Comparison of ENCODE assay signal across 28 cellular contexts in the genomic region with DNA sequence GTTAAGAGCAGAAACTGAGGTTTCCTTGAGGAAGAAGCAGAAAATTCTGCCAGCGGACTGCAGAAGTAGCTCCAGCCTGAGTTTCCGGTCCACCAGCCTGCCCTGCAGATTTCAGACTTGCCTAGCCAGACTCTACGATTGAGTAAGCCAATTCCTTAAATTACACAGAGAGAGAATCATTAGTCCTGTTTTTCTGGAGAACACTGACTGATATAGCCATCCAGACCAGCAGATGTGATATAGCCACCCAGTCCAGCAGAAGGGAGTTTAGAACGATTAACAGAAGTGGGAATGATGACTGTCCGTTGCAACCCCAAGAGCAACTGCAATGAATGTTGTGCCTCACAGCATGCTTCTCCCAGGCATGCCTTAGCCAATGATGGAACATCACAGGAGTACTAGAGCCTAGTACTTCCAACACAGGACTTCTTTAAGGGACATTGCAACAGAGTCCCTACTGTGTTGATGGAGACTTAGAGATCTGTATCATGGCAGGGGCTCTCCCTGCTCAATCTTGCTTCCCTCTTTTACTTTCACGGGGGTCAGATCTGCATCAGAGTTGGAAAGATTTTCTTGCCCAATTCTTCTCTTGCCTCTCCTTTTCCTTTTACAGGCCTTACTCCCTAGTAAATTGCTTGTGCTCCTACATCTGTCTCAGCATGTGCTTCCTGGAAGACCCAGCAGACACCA.
DNase-seq lines count a peak whose midpoint lies in the region; ATAC-seq, FAIRE-seq and TF ChIP-seq lines count a peak whose summit lies in the region.
"Had no signal": no experiment of that assay in that cellular context is flagged by ENCODE, and none has a peak within 500 bp of the region (broad histone marks: within the 10 kb centered on the region; RNA-seq: fewer than 3 reads in every experiment).

No MANE protein-coding gene starts in this region.

- H4K5ac ChIP-seq in H1 (ENCODE audit: insufficient read length, low read depth, low read length): no peak overlapping the region
- no peak overlapping the region for H4K5ac ChIP-seq in H9 (ENCODE audit: insufficient read length, low read depth, low read length)

- no peak overlapping the region for H2AFZ ChIP-seq in H1 (ENCODE audit: low read length)
- no peak overlapping the region for H2AFZ ChIP-seq in H9 (ENCODE audit: low read length)

- H4K91ac ChIP-seq in H1 (replicated peaks; ENCODE audit: insufficient read length, low read length) (no peak overlapping the region), H9 (ENCODE audit: insufficient read length, low read depth, low read length) (no peak overlapping the region)

- H3K23me2 ChIP-seq in H1 (ENCODE audit: low read depth, low read length) (no peaks in the 10 kb centered on the region), H9 (ENCODE audit: insufficient read length, low read depth, low read length, poor library complexity, severe bottlenecking) (no peaks in the 10 kb centered on the region)

- no peak overlapping the region for H3K27ac Mint-ChIP-seq in H9
- H3K27ac Mint-ChIP-seq: activated naive CD4-positive, alpha-beta T cell treated with anti-CD3 and anti-CD28 coated beads, Interleukin-2, amount 50 U/mL, for 72 hours; nephron; T-cell; type B pancreatic cell had no signal

- H3K4me1 ChIP-seq in H1 (replicated peaks in 1 of 4; ENCODE audit: control insufficient read depth in 3 of 4, insufficient read depth in 4 of 4, low read length in 3 of 4): no peaks in the 10 kb centered on the region
- H3K4me1 ChIP-seq in H9 (ENCODE audit: insufficient read depth, low read length): no peaks in the 10 kb centered on the region
- H3K4me1 ChIP-seq: ascending aorta, BE2C had no signal

- no peak for TF ChIP-seq EP300 in H1 (IDR thresholded peaks at IDR 0.05; ENCODE audit: borderline replicate concordance in 1 of 2, low read depth in 2 of 2, low read length in 2 of 2)

- H3K14ac ChIP-seq in H1 (ENCODE audit: insufficient read length) (no peak overlapping the region), H9 (ENCODE audit: insufficient read depth, low read length) (no peak overlapping the region)

- H2AK5ac ChIP-seq in H1 (ENCODE audit: low read depth, low read length) (no peak overlapping the region), H9 (ENCODE audit: insufficient read length, low read length) (no peak overlapping the region)

- H2BK12ac ChIP-seq in H1 (ENCODE audit: low read depth, low read length) (no peak overlapping the region), H9 (ENCODE audit: insufficient read length, low read depth, low read length) (no peak overlapping the region)

- peak; percentile 71 for ATAC-seq in GM21447 (IDR thresholded peaks at IDR 0.05; ENCODE audit: unreplicated experiment)
- ATAC-seq in HG02885 (IDR thresholded peaks at IDR 0.05; ENCODE audit: poor library complexity, unreplicated experiment): peak; percentile 58
- ATAC-seq: activated naive CD4-positive, alpha-beta T cell treated with anti-CD3 and anti-CD28 coated beads, Interleukin-2, amount 50 U/mL, for 72 hours; HepG2; right cardiac atrium; T-cell had no signal

- H3K27me3 ChIP-seq in H1 (replicated peaks in 1 of 4; ENCODE audit: control insufficient read depth in 3 of 4, extremely low read depth in 1 of 4, insufficient read depth in 3 of 4, low read length in 3 of 4) (no peaks in the 10 kb centered on the region), H9 (ENCODE audit: insufficient read depth, low read length) (no peaks in the 10 kb centered on the region)
- H3K27me3 ChIP-seq: ascending aorta, BE2C, ovary had no signal

- H3K4me1 Mint-ChIP-seq in H9: no peaks in the 10 kb centered on the region; a peak in 1 of 4 replicates
- H3K4me1 Mint-ChIP-seq: nephron had no signal

- TF ChIP-seq POLR2A in H1 (IDR thresholded peaks at IDR 0.05; ENCODE audit: control extremely low read depth in 1 of 2, low read depth in 2 of 2, low read length in 2 of 2): no peak

- H3K4me2 ChIP-seq in H1 (ENCODE audit: insufficient read depth in 1 of 2, low read depth in 2 of 2, low read length in 2 of 2) (no peak overlapping the region), H9 (ENCODE audit: insufficient read depth, insufficient read length, low read length) (no peak overlapping the region)

- no peak overlapping the region for H3K27ac ChIP-seq in H1 (ENCODE audit: low read depth, low read length)
- no peak overlapping the region for H3K27ac ChIP-seq in H9 (ENCODE audit: insufficient read length, low read depth, low read length)
- H3K27ac ChIP-seq: ascending aorta, HL-60, ovary had no signal

- H4K8ac ChIP-seq in H1 (ENCODE audit: extremely low read depth, insufficient read depth, low read length): no peak overlapping the region
- no peak overlapping the region for H4K8ac ChIP-seq in H9 (replicated peaks; ENCODE audit: insufficient read length, low read depth, low read length)

- no peaks in the 10 kb centered on the region for H3K36me3 ChIP-seq in H1 (ENCODE audit: control insufficient read depth in 2 of 4, insufficient read depth in 4 of 4, low read length in 3 of 4)
- H3K36me3 ChIP-seq: ascending aorta, BE2C, ovary had no signal

- no peak overlapping the region for H2BK20ac ChIP-seq in H1 (ENCODE audit: low read length)
- H2BK20ac ChIP-seq in H9 (ENCODE audit: low read depth, low read length, poor library complexity, severe bottlenecking): no peak overlapping the region

- no peak overlapping the region for H3K4me3 ChIP-seq in H1 (ENCODE audit: extremely low read depth in 1 of 4, insufficient read depth in 2 of 4, low read depth in 3 of 4, low read length in 4 of 4)
- H3K4me3 ChIP-seq: ascending aorta, ovary had no signal

- H3K9me3 ChIP-seq in H1 (ENCODE audit: insufficient read depth in 2 of 2, low read depth in 1 of 2, low read length in 1 of 2): no peaks in the 10 kb centered on the region; a peak in 2 of 4 replicates
- no peaks in the 10 kb centered on the region for H3K9me3 ChIP-seq in H9 (ENCODE audit: control insufficient read depth, low read depth, low read length)
- H3K9me3 ChIP-seq: ascending aorta, ovary had no signal

- H3K23ac ChIP-seq in H1 (ENCODE audit: insufficient read length) (no peak overlapping the region), H9 (ENCODE audit: insufficient read length, low read depth, low read length) (no peak overlapping the region)

- TF ChIP-seq RAD21 in H1 (IDR thresholded peaks at IDR 0.05 in 1 of 2, conservative IDR thresholded peaks at IDR 0.05 in 1 of 2; ENCODE audit: low read depth in 2 of 2, low read length in 2 of 2): no peak

- H3K4ac ChIP-seq in H1 (replicated peaks; ENCODE audit: insufficient read length, low read depth, low read length) (no peak overlapping the region), H9 (ENCODE audit: low read depth, low read length) (no peak overlapping the region)

- POLR2A ChIA-PET in H1 (lab: Charles Lee; ENCODE audit: partially characterized antibody): interaction anchor here (1.0 kb wide), 1 partner anchor 11 kb away, joined by 3 read pairs; no protein-coding TSS in a partner anchor

- H3K79me1 ChIP-seq in H1 (ENCODE audit: low read depth, low read length) (no peaks in the 10 kb centered on the region), H9 (ENCODE audit: insufficient read depth, low read depth, low read length, poor library complexity, severe bottlenecking) (no peaks in the 10 kb centered on the region)

- H3K4me3 Mint-ChIP-seq in H9: no peak overlapping the region
- H3K4me3 Mint-ChIP-seq: nephron, T-cell, type B pancreatic cell had no signal

- H2BK15ac ChIP-seq in H1 (ENCODE audit: low read length): 0 out of 2 replicates have a peak overlapping the region, but pooled peaks have one; percentile 12
- no peak overlapping the region for H2BK15ac ChIP-seq in H9 (ENCODE audit: low read depth, low read length)

- 95% methylated on average over 6 of the region's 6 CpGs; no CpG with 5 or more reads in 1 of the 2 experiments for WGBS in H1 (ENCODE audit: extremely low coverage in 1 of 2, insufficient coverage in 1 of 2, insufficient read length in 1 of 2, insufficient replicate concordance in 2 of 2, low coverage in 1 of 2, low lambda C conversion rate in 2 of 2, missing lambda C conversion rate in 1 of 2), 2 experiments
- WGBS in H9 (ENCODE audit: extremely low coverage, insufficient read length, low lambda C conversion rate): no CpG with 5 or more reads among the region's 6 CpGs

- H2BK5ac ChIP-seq in H1 (ENCODE audit: low read depth, low read length) (no peak overlapping the region), H9 (ENCODE audit: insufficient read length, low read length) (no peak overlapping the region)

- H3K56ac ChIP-seq in H1 (replicated peaks; ENCODE audit: insufficient read length, low read depth, low read length): no peak overlapping the region
- H3K56ac ChIP-seq in H9 (ENCODE audit: insufficient read length, low read depth, low read length): no peak overlapping the region

- no peak overlapping the region for H3K9ac ChIP-seq in H1 (replicated peaks in 1 of 4; ENCODE audit: extremely low read depth in 1 of 4, low read depth in 3 of 4, low read length in 3 of 4)
- H3K9ac ChIP-seq in H9 (ENCODE audit: extremely low read depth, insufficient read length, low read length): no peak overlapping the region

- no peaks in the 10 kb centered on the region for H3K79me2 ChIP-seq in H1 (ENCODE audit: control insufficient read depth in 1 of 2, insufficient read depth in 2 of 2, low read length in 2 of 2)
- H3K79me2 ChIP-seq in H9 (ENCODE audit: insufficient read depth, low read length): no peaks in the 10 kb centered on the region

- H4K20me1 ChIP-seq in H1 (replicated peaks in 1 of 2; ENCODE audit: control insufficient read depth in 1 of 2, insufficient read depth in 2 of 2, low read length in 2 of 2): no peaks in the 10 kb centered on the region
- no peaks in the 10 kb centered on the region for H4K20me1 ChIP-seq in H9 (ENCODE audit: control insufficient read depth, insufficient read depth, insufficient read length)

- peaks cover 5% of the 10 kb centered on the region for H3K27me3 Mint-ChIP-seq in H9 (ENCODE audit: low read depth)
- H3K27me3 Mint-ChIP-seq: T-cell, type B pancreatic cell had no signal

- H3K9me3 Mint-ChIP-seq in H9: peaks cover 3 to 12% of the 10 kb centered on the region in 2 experiments; a peak in 4 of 5 replicates
- H3K9me3 Mint-ChIP-seq: type B pancreatic cell had no signal

- H2BK120ac ChIP-seq in H1 (replicated peaks; ENCODE audit: low read depth, low read length) (no peak overlapping the region), H9 (ENCODE audit: low read depth, low read length, poor library complexity, severe bottlenecking) (no peak overlapping the region)

- FAIRE-seq in H1 (lab: Jason Lieb, UNC) (no peak), RCC 7860 (lab: Jason Lieb, UNC) (no peak)
- FAIRE-seq: endothelial cell of umbilical vein, HepG2, TTC549 had no signal

- no peak for TF ChIP-seq CTCF in H1 (IDR thresholded peaks at IDR 0.05; ENCODE audit: control extremely low read depth in 1 of 3, insufficient read depth in 1 of 3, low read depth in 1 of 3, low read length in 3 of 3)
- no peak for TF ChIP-seq CTCF in H9 (conservative IDR thresholded peaks at IDR 0.05)

- CTCF ChIA-PET in H1 (lab: Charles Lee; ENCODE audit: partially characterized antibody): no interaction called here

- H3K36me3 Mint-ChIP-seq in H9 (ENCODE audit: insufficient read depth in 1 of 3, low read depth in 3 of 3): peaks cover 0 to 5% (median 4%) of the 10 kb centered on the region in 3 experiments; a peak in 6 of 7 replicates
- H3K36me3 Mint-ChIP-seq: activated naive CD4-positive, alpha-beta T cell treated with anti-CD3 and anti-CD28 coated beads, Interleukin-2, amount 50 U/mL, for 72 hours; T-cell; type B pancreatic cell had no signal

- DNase-seq in CD1c-positive myeloid dendritic cell (ENCODE audit: extremely low spot score) (peak; percentile 8), H1 (ENCODE audit: low read depth in 1 of 2, low spot score in 2 of 2) (no peak), NCI-H446 (lab: John Stamatoyannopoulos, UW) (no peak), RCC 7860 (ENCODE audit: low spot score) (no peak), 8988T (no peak), H9 (no peak)
- DNase-seq: activated T-cell treated with anti-CD3 and anti-CD28 coated beads, Interleukin-2, amount 50 U/mL, for 48 hours; BE2C; central memory CD4-positive, alpha-beta T cell; COR-L47; H7; mesenchymal stem cell; NCI-H1092; NCI-H2081; NCI-H446 treated with DMSO at 0.1 percent for 48 hours; ovary; right cardiac atrium; T-cell had no signal

- no peak overlapping the region for H3K18ac ChIP-seq in H1 (ENCODE audit: extremely low read depth, low read length)
- no peak overlapping the region for H3K18ac ChIP-seq in H9 (ENCODE audit: insufficient read length, low read depth, low read length)

- no peak overlapping the region for H3T11ph ChIP-seq in H9 (ENCODE audit: low read length)
